ENCODE assay signal across 8 cellular contexts in the genomic region with DNA sequence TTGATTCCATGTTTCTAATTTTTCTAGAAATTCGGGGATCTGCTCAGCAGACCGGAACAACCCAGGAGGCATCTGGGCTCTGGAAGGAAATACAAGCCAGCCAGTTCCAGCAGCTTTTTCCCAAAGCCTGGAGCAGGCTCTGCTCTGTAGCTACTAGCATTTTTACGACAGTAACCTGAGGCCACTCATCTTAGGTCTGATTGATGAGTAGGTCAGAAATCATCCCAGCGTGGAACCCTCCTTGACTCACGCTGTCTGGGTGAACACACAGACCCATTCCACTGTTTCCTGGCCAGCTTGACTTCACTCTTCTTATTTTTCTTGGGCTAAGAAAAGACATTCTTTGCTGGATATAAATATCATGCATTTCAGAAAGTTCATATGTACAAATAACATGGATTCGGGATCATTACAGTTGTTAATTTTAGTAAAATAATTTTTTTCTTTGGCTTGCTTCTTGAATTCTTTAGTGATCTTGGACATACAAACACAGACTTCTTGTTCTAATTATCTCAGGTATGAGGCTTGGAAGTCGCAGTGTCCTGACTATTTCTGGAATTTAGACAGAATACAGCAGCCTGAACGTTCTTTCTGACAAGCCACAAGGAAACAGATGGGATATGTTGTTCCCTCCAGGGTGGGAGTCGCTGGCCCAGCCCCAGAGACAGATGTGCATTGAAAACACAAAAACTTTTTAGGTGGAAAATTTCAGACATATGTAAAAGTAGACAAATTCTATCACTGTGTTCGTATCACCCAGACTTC. TPM values are rescaled to one million over a fixed set of nuclear protein-coding genes. Genes with fewer than 3 reads are reported as not detected.
A peak's percentile ranks its signal among the peaks of the same experiment; 100 is the strongest.
DNase-seq lines count a peak whose midpoint lies in the region; ATAC-seq and TF ChIP-seq lines count a peak whose summit lies in the region.

No MANE protein-coding gene starts in this region.

- WGBS in mammary epithelial cell (ENCODE audit: low coverage, missing lambda C conversion rate) = 3% methylated on average over 10 of the region's 10 CpGs

- H3K36me3 Mint-ChIP-seq in natural killer cell = no peaks in the 10 kb centered on the region
- no peaks in the 10 kb centered on the region for H3K36me3 Mint-ChIP-seq in GM23338 (ENCODE audit: low read depth)

- peaks cover 18% of the 10 kb centered on the region for H3K4me1 ChIP-seq in KMS-11 (ENCODE audit: low read depth, poor library complexity, severe bottlenecking)
- peaks cover 32% of the 10 kb centered on the region for H3K4me1 ChIP-seq in mammary epithelial cell (ENCODE audit: insufficient read depth, low read length)
- no peaks in the 10 kb centered on the region for H3K4me1 ChIP-seq in GM23338 (ENCODE audit: insufficient read depth)

- H4K20me1 ChIP-seq in KMS-11 (ENCODE audit: insufficient read depth) = no peaks in the 10 kb centered on the region
- H4K20me1 ChIP-seq in mammary epithelial cell (ENCODE audit: insufficient read depth, low read length) = no peaks in the 10 kb centered on the region
- no peaks in the 10 kb centered on the region for H4K20me1 ChIP-seq in GM23338 (replicated peaks; ENCODE audit: insufficient read depth)

- H2AFZ ChIP-seq in KMS-11 (ENCODE audit: low read depth) (no peak overlapping the region), mammary epithelial cell (ENCODE audit: low read depth, low read length) (no peak overlapping the region), GM23338 (no peak overlapping the region)

- no peaks in the 10 kb centered on the region for H3K9me3 Mint-ChIP-seq in natural killer cell
- no peaks in the 10 kb centered on the region for H3K9me3 Mint-ChIP-seq in GM23338

- H3K27ac Mint-ChIP-seq in natural killer cell = peak overlapping the region; percentile 69 to 90
- H3K27ac Mint-ChIP-seq in GM23338 = no peak overlapping the region

- H3K27me3 Mint-ChIP-seq in natural killer cell (ENCODE audit: low read depth in 2 of 2) (peaks cover 7 to 14% of the 10 kb centered on the region in 2 donors), GM23338 (ENCODE audit: insufficient read depth, low read depth, poor library complexity) (no peaks in the 10 kb centered on the region)

- peak in 2 of 3 donors; percentile 1 to 7 for ATAC-seq in natural killer cell
- ATAC-seq in GM23338 = no peak

- H3K4me1 Mint-ChIP-seq in natural killer cell (no peaks in the 10 kb centered on the region), GM23338 (0 out of 3 replicates have a peak, but pooled peaks cover 2% of the 10 kb centered on the region)

- no peak overlapping the region for H3K4me3 ChIP-seq in KMS-11 (IDR thresholded peaks at IDR 0.05; ENCODE audit: insufficient read depth, low read depth, low read length)
- peak overlapping the region in 1 of 3 experiments; percentile 2 for H3K4me3 ChIP-seq in mammary epithelial cell (replicated peaks in 1 of 3; ENCODE audit: insufficient read depth in 1 of 3, low read depth in 2 of 3, low read length in 3 of 3)
- H3K4me3 ChIP-seq in GM23338 = no peak overlapping the region

- dilution Hi-C loops in mammary epithelial cell (cut with HindIII; ENCODE audit: low sequenced_read_pairs) = no loop called here

- peak overlapping the region; percentile 48 for H3K4me2 ChIP-seq in KMS-11
- peak overlapping the region; percentile 79 for H3K4me2 ChIP-seq in mammary epithelial cell (ENCODE audit: insufficient read depth, low read depth, low read length)
- no peak overlapping the region for H3K4me2 ChIP-seq in GM23338

- H3K4me3 Mint-ChIP-seq in natural killer cell (peak overlapping the region; percentile 49), GM23338 (no peak overlapping the region)

- H3K27me3 ChIP-seq in KMS-11 (ENCODE audit: insufficient read depth, low read depth) (no peaks in the 10 kb centered on the region), mammary epithelial cell (ENCODE audit: insufficient read depth, low read length) (no peaks in the 10 kb centered on the region), GM23338 (ENCODE audit: insufficient read depth) (no peaks in the 10 kb centered on the region)

- no peaks in the 10 kb centered on the region for H3K36me3 ChIP-seq in KMS-11 (ENCODE audit: insufficient read depth)
- H3K36me3 ChIP-seq in mammary epithelial cell (ENCODE audit: insufficient read depth, low read length) = no peaks in the 10 kb centered on the region
- no peaks in the 10 kb centered on the region for H3K36me3 ChIP-seq in GM23338 (ENCODE audit: insufficient read depth)

- in situ Hi-C loops in mammary epithelial cell (cut with MboI; ENCODE audit: low sequenced_read_pairs in 2 of 2) = loop anchor here in 1 of 2 donors (25.0 kb wide), 2 partner anchors 1435 to 1535 kb away; no protein-coding TSS in a partner anchor

- H3K9me2 ChIP-seq in GM23338 (ENCODE audit: insufficient read depth) = peaks cover 9% of the 10 kb centered on the region

- no peaks in the 10 kb centered on the region for H3K79me2 ChIP-seq in KMS-11 (ENCODE audit: insufficient read depth, low read depth)
- no peaks in the 10 kb centered on the region for H3K79me2 ChIP-seq in mammary epithelial cell (ENCODE audit: insufficient read depth, low read length)
- H3K79me2 ChIP-seq in GM23338 (replicated peaks; ENCODE audit: insufficient read depth) = no peaks in the 10 kb centered on the region

- H3K27ac ChIP-seq in KMS-11 = no peak overlapping the region
- peak overlapping the region; percentile 81 for H3K27ac ChIP-seq in mammary epithelial cell (ENCODE audit: insufficient read depth, low read depth, low read length)
- no peak overlapping the region for H3K27ac ChIP-seq in GM23338 (ENCODE audit: low read depth)

- TSS peak; percentile 72 for BruUV-seq in mammary epithelial cell (replicated peaks; lab: Mats Ljungman, UMichigan)

- no peaks in the 10 kb centered on the region for H3F3A ChIP-seq in GM23338 (replicated peaks; ENCODE audit: low read depth)

- no peaks in the 10 kb centered on the region for H3K9me3 ChIP-seq in mammary epithelial cell (replicated peaks; ENCODE audit: insufficient read depth, low read length)

- DNase-seq in Daoy (ENCODE audit: low read depth) (peak; percentile 73), mammary epithelial cell (peak; percentile 87), natural killer cell (no peak), NCI-H82 (lab: John Stamatoyannopoulos, UW) (no peak), cerebellum (ENCODE audit: low spot score) (no peak), GM23338 (ENCODE audit: low spot score) (no peak)
- no peak for DNase-seq in activated CD8-positive, alpha-beta memory T cell treated with anti-CD3 and anti-CD28 coated beads, Interleukin-2, amount 50 U/mL, for 48 hours

- H3K9ac ChIP-seq in KMS-11 = no peak overlapping the region
- H3K9ac ChIP-seq in mammary epithelial cell (ENCODE audit: insufficient read depth, low read length) = peak overlapping the region; percentile 27

- CTCF ChIA-PET in mammary epithelial cell (lab: Charles Lee; ENCODE audit: low non-redundant PET) = interaction anchor here (0.5 kb wide), 1 partner anchor 31 kb away, joined by 3 read pairs; no protein-coding TSS in a partner anchor

- no peak for TF ChIP-seq CTCF in KMS-11 (conservative IDR thresholded peaks at IDR 0.05; ENCODE audit: low read depth, low read length)
- no peak for TF ChIP-seq CTCF in mammary epithelial cell (conservative IDR thresholded peaks at IDR 0.05 in 1 of 2, IDR thresholded peaks at IDR 0.05 in 1 of 2; ENCODE audit: extremely low read depth in 1 of 2, insufficient read depth in 1 of 2, low read depth in 1 of 2, low read length in 2 of 2)
- no peak for TF ChIP-seq CTCF in natural killer cell (IDR thresholded peaks at IDR 0.05)
- TF ChIP-seq CTCF in GM23338 (conservative IDR thresholded peaks at IDR 0.05; ENCODE audit: low read depth in 2 of 2) = no peak

- intact Hi-C loops in mammary epithelial cell (cut with micrococcal nuclease) (loop anchor here (1.0 to 10.0 kb wide), 3 partner anchors 30 to 1445 kb away; no protein-coding TSS in a partner anchor), natural killer cell (cut with micrococcal nuclease) (loop anchor here (2.0 to 10.0 kb wide), 3 partner anchors 530 to 718 kb away; no protein-coding TSS in a partner anchor)

TF ChIP-seq in GM23338, 12 proteins besides CTCF, POLR2A, EP300 and RAD21 (continues in another document):
- TF ChIP-seq ZNF331 (CRISPR knock-in tag; IDR thresholded peaks at IDR 0.05; ENCODE audit: low read depth) (no peak), ZNF114 (CRISPR knock-in tag; IDR thresholded peaks at IDR 0.05) (no peak), NANOG (IDR thresholded peaks at IDR 0.05; ENCODE audit: borderline replicate concordance) (no peak), EZH2 (IDR thresholded peaks at IDR 0.05; ENCODE audit: low read depth, unreplicated experiment) (no peak)

RNA-seq across cellular contexts. Expression of gene PITRM1, which starts 54.6 kb away (rescaled TPM):
- total RNA-seq in Daoy (2014; rRNA removed; shearing (Covaris generic)) = 37.8 and 43.3 TPM in 2 replicates
- total RNA-seq in mammary epithelial cell (100 to 1,000 TPM in 1 of 2 donors, 10 to 100 TPM in 1; 99.0 to 127 TPM), natural killer cell (10 to 100 TPM; 67.1 to 89.0 (median 70.6) TPM), cerebellum (53.3 TPM)
- polyA plus RNA-seq in mammary epithelial cell (71.5 TPM), GM23338 (2016; fragmentation: Nextera tagmentation; extraction: Ambion mirVana) (25.1 and 29.0 TPM in 2 replicates)
- polyA minus RNA-seq in mammary epithelial cell = 118 TPM
- 33.0 and 51.1 TPM in 2 replicates for total RNA-seq in GM23338 (2014; rRNA removed; shearing (Covaris generic))

Comparison
In these comparisons a context has a peak if more than half of its experiments do, and no peak if none do; other contexts are left out.
1. DNase-seq: peak in Daoy (single experiment) and mammary epithelial cell (single experiment); none in natural killer cell (single experiment), NCI-H82 (single experiment), cerebellum (single experiment), activated CD8-positive, alpha-beta memory T cell treated with anti-CD3 and anti-CD28 coated beads, Interleukin-2, amount 50 U/mL, for 48 hours (single experiment) and GM23338 (single experiment).